14 cellular contexts compared by ENCODE assay signal in the genomic region with DNA sequence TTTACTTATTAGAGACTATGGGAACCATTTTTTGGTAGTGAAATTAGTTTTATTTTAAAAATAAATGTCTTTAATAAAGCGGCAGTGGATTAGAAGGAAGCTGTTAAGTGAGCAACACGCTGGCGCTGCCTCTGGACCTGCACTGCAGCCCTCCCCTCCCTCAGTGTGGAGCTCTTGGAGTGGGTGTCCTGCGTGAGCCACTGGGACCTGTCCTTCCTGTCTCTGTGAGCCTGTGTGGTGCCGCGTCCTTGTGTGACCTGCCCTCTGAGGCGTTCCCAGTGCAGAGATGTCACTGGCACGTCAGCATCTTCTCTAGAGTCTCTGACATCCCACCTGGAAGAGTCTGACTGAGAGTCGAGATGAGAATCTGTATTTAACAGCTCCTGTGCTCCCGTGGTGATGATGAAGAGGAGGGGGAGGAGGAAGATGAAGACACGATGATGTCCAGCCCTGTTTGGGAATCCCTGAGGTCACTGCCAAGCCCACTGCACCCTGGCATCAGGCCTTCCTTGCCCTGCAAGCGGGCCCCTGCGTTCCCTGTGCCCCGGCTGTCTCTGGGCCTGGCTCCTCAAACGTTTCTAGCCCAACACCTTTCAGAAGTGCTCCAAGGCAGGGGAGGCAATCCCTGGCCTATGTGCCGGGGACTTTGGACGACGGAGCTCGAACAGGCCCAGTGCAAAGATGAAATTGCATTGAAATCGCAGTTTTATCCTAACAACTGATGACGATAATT.
DNase-seq lines count a peak whose midpoint lies in the region; ATAC-seq and TF ChIP-seq lines count a peak whose summit lies in the region.
"Had no signal": no experiment of that assay in that cellular context is flagged by ENCODE, and none has a peak within 500 bp of the region (broad histone marks: within the 10 kb centered on the region; RNA-seq: fewer than 3 reads in every experiment).

No MANE protein-coding gene starts in this region.

- no peaks in the 10 kb centered on the region for H3K27me3 ChIP-seq in BE2C
- H3K27me3 ChIP-seq in RWPE2 (ENCODE audit: insufficient read depth, poor library complexity, severe bottlenecking), result no peaks in the 10 kb centered on the region
- no peaks in the 10 kb centered on the region for H3K27me3 ChIP-seq in left ventricle myocardium inferior (ENCODE audit: low read depth)
- H3K27me3 ChIP-seq in neural progenitor cell, result no peaks in the 10 kb centered on the region
- H3K27me3 ChIP-seq: MG63 had no signal

- TF ChIP-seq CTCF in BE2C (IDR thresholded peaks at IDR 0.05; ENCODE audit: low read depth, low read length) (no peak), RWPE2 (IDR thresholded peaks at IDR 0.05; ENCODE audit: poor library complexity, severe bottlenecking) (no peak), left ventricle myocardium inferior (IDR thresholded peaks at IDR 0.05; ENCODE audit: borderline replicate concordance) (no peak), neural progenitor cell (IDR thresholded peaks at IDR 0.05) (no peak)

- H3K4me3 ChIP-seq in BE2C (ENCODE audit: low read depth, low read length), result no peak overlapping the region
- no peak overlapping the region for H3K4me3 ChIP-seq in RWPE2 (ENCODE audit: severe bottlenecking)
- H3K4me3 ChIP-seq in left ventricle myocardium inferior, result no peak overlapping the region
- H3K4me3 ChIP-seq in neural progenitor cell, result no peak overlapping the region
- H3K4me3 ChIP-seq: MG63 had no signal

- no peaks in the 10 kb centered on the region for H3F3A ChIP-seq in neural progenitor cell (ENCODE audit: low read depth)

- H3K4me1 ChIP-seq in BE2C (peaks cover 7% of the 10 kb centered on the region), RWPE2 (ENCODE audit: insufficient read depth, poor library complexity, severe bottlenecking) (peaks cover 14% of the 10 kb centered on the region), left ventricle myocardium inferior (peaks cover 4% of the 10 kb centered on the region), neural progenitor cell (peaks cover 22% of the 10 kb centered on the region)
- H3K4me1 ChIP-seq: Caco-2 had no signal

- H3K36me3 ChIP-seq in BE2C (no peaks in the 10 kb centered on the region), RWPE2 (ENCODE audit: low read depth) (no peaks in the 10 kb centered on the region), left ventricle myocardium inferior (peaks cover 3% of the 10 kb centered on the region), neural progenitor cell (no peaks in the 10 kb centered on the region)
- H3K36me3 ChIP-seq: MG63 had no signal

- no peaks in the 10 kb centered on the region for H3K9me3 ChIP-seq in BE2C
- H3K9me3 ChIP-seq in RWPE2 (ENCODE audit: severe bottlenecking), result no peaks in the 10 kb centered on the region
- no peaks in the 10 kb centered on the region for H3K9me3 ChIP-seq in left ventricle myocardium inferior (replicated peaks)
- no peaks in the 10 kb centered on the region for H3K9me3 ChIP-seq in neural progenitor cell (ENCODE audit: low read depth)
- H3K9me3 ChIP-seq: Caco-2, MG63 had no signal

- ATAC-seq in RWPE2 (ENCODE audit: low read depth), result no peak
- no peak for ATAC-seq in GM21423 (IDR thresholded peaks at IDR 0.05; ENCODE audit: unreplicated experiment)
- ATAC-seq in activated T-helper 17 cell treated with anti-CD3 and anti-CD28 coated beads, Interleukin-2, amount 50 U/mL, for 72 hours (replicated peaks), result no peak
- ATAC-seq in GM21529 (IDR thresholded peaks at IDR 0.05; ENCODE audit: unreplicated experiment), result no peak
- ATAC-seq: Panc1 had no signal

- peaks cover 36% of the 10 kb centered on the region for H3K4me1 Mint-ChIP-seq in neural progenitor cell
- H3K4me1 Mint-ChIP-seq in activated T-helper 17 cell treated with anti-CD3 and anti-CD28 coated beads, Interleukin-2, amount 50 U/mL, for 72 hours, result peaks cover 3% of the 10 kb centered on the region

- H4K20me1 ChIP-seq in neural progenitor cell (ENCODE audit: low read depth), result peaks cover 22% of the 10 kb centered on the region

- peaks cover 4% of the 10 kb centered on the region for H3K27me3 Mint-ChIP-seq in neural progenitor cell (ENCODE audit: insufficient read depth, low read depth)
- no peaks in the 10 kb centered on the region for H3K27me3 Mint-ChIP-seq in activated T-helper 17 cell treated with anti-CD3 and anti-CD28 coated beads, Interleukin-2, amount 50 U/mL, for 72 hours

- no peak overlapping the region for H3K9ac ChIP-seq in neural progenitor cell
- H3K9ac ChIP-seq: KMS-11 had no signal

- H2AFZ ChIP-seq in neural progenitor cell (replicated peaks), result no peak overlapping the region

- H3K4me2 ChIP-seq in neural progenitor cell, result no peak overlapping the region
- H3K4me2 ChIP-seq: KMS-11 had no signal

- peak overlapping the region; percentile 57 for H3K27ac ChIP-seq in RWPE2 (ENCODE audit: poor library complexity, severe bottlenecking)
- no peak overlapping the region for H3K27ac ChIP-seq in left ventricle myocardium inferior (replicated peaks)
- no peak overlapping the region for H3K27ac ChIP-seq in neural progenitor cell
- H3K27ac ChIP-seq: KMS-11 had no signal

- H3K9me3 Mint-ChIP-seq in neural progenitor cell, result no peaks in the 10 kb centered on the region
- no peaks in the 10 kb centered on the region for H3K9me3 Mint-ChIP-seq in activated T-helper 17 cell treated with anti-CD3 and anti-CD28 coated beads, Interleukin-2, amount 50 U/mL, for 72 hours

- no peaks in the 10 kb centered on the region for H3K79me2 ChIP-seq in neural progenitor cell (ENCODE audit: low read depth)

- peak overlapping the region; percentile 28 for H3K4me3 Mint-ChIP-seq in neural progenitor cell
- no peak overlapping the region for H3K4me3 Mint-ChIP-seq in activated T-helper 17 cell treated with anti-CD3 and anti-CD28 coated beads, Interleukin-2, amount 50 U/mL, for 72 hours

- H3K36me3 Mint-ChIP-seq in neural progenitor cell, result no peaks in the 10 kb centered on the region
- H3K36me3 Mint-ChIP-seq in activated T-helper 17 cell treated with anti-CD3 and anti-CD28 coated beads, Interleukin-2, amount 50 U/mL, for 72 hours (ENCODE audit: low read depth), result peaks cover 42% of the 10 kb centered on the region

- H3K27ac Mint-ChIP-seq in neural progenitor cell, result no peak overlapping the region
- no peak overlapping the region for H3K27ac Mint-ChIP-seq in activated T-helper 17 cell treated with anti-CD3 and anti-CD28 coated beads, Interleukin-2, amount 50 U/mL, for 72 hours

- intact Hi-C loops in left ventricle myocardium inferior (cut with micrococcal nuclease), result no loop called here

- peak; percentile 22 for DNase-seq in BE2C
- DNase-seq in RWPE2 (ENCODE audit: low spot score), result no peak
- peak; percentile 7 for DNase-seq in left ventricle myocardium inferior
- DNase-seq in neural progenitor cell (ENCODE audit: low spot score), result no peak
- no peak for DNase-seq in HK-2 (ENCODE audit: unreplicated experiment)
- DNase-seq: Caco-2, MG63, NCI-H1105, SIG-M5 had no signal

Comparison
In these comparisons a context has a peak if more than half of its experiments do, and no peak if none do; other contexts are left out.
1. DNase-seq: peak in BE2C (single experiment) and left ventricle myocardium inferior (single experiment); none in RWPE2 (single experiment), neural progenitor cell (single experiment) and HK-2 (single experiment).